Comparison of ENCODE assay signal across 30 cellular contexts in the genomic region with DNA sequence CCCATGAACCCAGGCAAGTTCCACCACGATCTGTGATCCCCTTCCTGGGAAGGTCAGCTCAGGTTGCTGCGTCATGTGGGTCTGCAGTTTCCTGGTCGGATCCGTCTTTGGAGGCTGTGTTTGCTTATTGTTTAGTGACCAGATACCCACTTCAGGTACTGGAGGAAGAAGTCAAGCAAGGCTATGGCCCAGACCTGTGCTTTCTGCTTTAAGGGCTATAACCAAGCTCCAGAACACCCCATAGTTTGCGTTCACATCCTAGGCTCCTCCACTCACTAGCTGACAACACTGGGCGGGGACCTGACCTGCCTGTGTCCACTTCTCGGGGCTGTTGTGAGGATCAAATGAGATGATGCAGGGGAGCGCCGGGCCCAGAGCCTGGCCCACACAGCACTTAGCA. TPM values are rescaled to one million over a fixed set of nuclear protein-coding genes. Genes with fewer than 3 reads are reported as not detected.
"Had no signal": no experiment of that assay in that cellular context is flagged by ENCODE, and none has a peak within 500 bp of the region (broad histone marks: within the 10 kb centered on the region; RNA-seq: fewer than 3 reads in every experiment).

No MANE protein-coding gene starts in this region.

- H3K27ac Mint-ChIP-seq: activated B cell treated with CpG ODN at 0.5 μM for 24 hours; activated naive CD4-positive, alpha-beta T cell treated with anti-CD3 and anti-CD28 coated beads, Interleukin-2, amount 50 U/mL, for 72 hours; activated T-cell treated with anti-CD3 and anti-CD28 coated beads, Interleukin-2, amount 50 U/mL, for 72 hours; dendritic cell treated with granulocyte-macrophage colony-stimulating factor and Interleukin-4, amounts not matched to agents 40 ng/mL and 50 ng/mL, for 4 days; natural killer cell; neural progenitor cell; stimulated activated naive B cell treated with anti-CD40 and anti-IgM and Interleukin-4, amounts not matched to agents 10 μg/mL and 1 μg/mL and 100 μg/mL, for 72 hours; T-helper 2 cell treated with Interferon-gamma antibody and Interleukin-4, amounts not matched to agents 5 μg/mL and 100 μg/mL, for 36 hours had no signal

- H3K4me1 Mint-ChIP-seq: activated B cell treated with CpG ODN at 0.5 μM for 24 hours, natural killer cell, neural progenitor cell had no signal

- H3K36me3 Mint-ChIP-seq: natural killer cell; neural progenitor cell; stimulated activated naive B cell treated with anti-CD40 and anti-IgM and Interleukin-4, amounts not matched to agents 10 μg/mL and 1 μg/mL and 100 μg/mL, for 72 hours had no signal

- ATAC-seq: activated T-cell treated with anti-CD3 and anti-CD28 coated beads, Interleukin-2, amount 50 U/mL, for 72 hours; heart right ventricle; left lobe of liver; lower lobe of right lung; natural killer cell; sciatic nerve; stimulated activated naive B cell treated with anti-CD40 and anti-IgM and Interleukin-4, amounts not matched to agents 10 μg/mL and 1 μg/mL and 100 μg/mL, for 72 hours; upper lobe of right lung had no signal

- H3K4me3 Mint-ChIP-seq: activated B cell treated with CpG ODN at 0.5 μM for 24 hours; activated T-cell treated with anti-CD3 and anti-CD28 coated beads, Interleukin-2, amount 50 U/mL, for 72 hours; central memory CD8-positive, alpha-beta T cell; dendritic cell treated with granulocyte-macrophage colony-stimulating factor and Interleukin-4, amounts not matched to agents 40 ng/mL and 50 ng/mL, for 4 days; natural killer cell; neural progenitor cell; stimulated activated naive B cell treated with anti-CD40 and anti-IgM and Interleukin-4, amounts not matched to agents 10 μg/mL and 1 μg/mL and 100 μg/mL, for 72 hours; T-helper 2 cell treated with Interferon-gamma antibody and Interleukin-4, amounts not matched to agents 5 μg/mL and 100 μg/mL, for 36 hours had no signal

- H3K4me2 ChIP-seq: neural progenitor cell had no signal

- H3K4me1 ChIP-seq: breast epithelium, heart right ventricle, neural progenitor cell, stomach, thyroid gland, upper lobe of right lung had no signal

- H3K36me3 ChIP-seq: breast epithelium, esophagus squamous epithelium, heart right ventricle, lower lobe of right lung, neural progenitor cell, stomach, thyroid gland, upper lobe of right lung had no signal

- H3K9me3 ChIP-seq: breast epithelium, esophagus squamous epithelium, heart right ventricle, lower lobe of right lung, stomach, thyroid gland, upper lobe of right lung had no signal

- H2AFZ ChIP-seq: neural progenitor cell had no signal

- H3K27me3 Mint-ChIP-seq: dendritic cell treated with granulocyte-macrophage colony-stimulating factor and Interleukin-4, amounts not matched to agents 40 ng/mL and 50 ng/mL, for 4 days; stimulated activated naive B cell treated with anti-CD40 and anti-IgM and Interleukin-4, amounts not matched to agents 10 μg/mL and 1 μg/mL and 100 μg/mL, for 72 hours had no signal

- DNase-seq: activated B cell treated with CpG ODN at 0.5 μM for 24 hours; activated CD4-positive, alpha-beta T cell treated with anti-CD3 and anti-CD28 coated beads, Interleukin-2, amount 50 U/mL, for 1 hour; activated naive CD4-positive, alpha-beta T cell; activated T-cell treated with anti-CD3 and anti-CD28 coated beads, Interleukin-2, amount 50 U/mL, for 72 hours; effector CD4-positive, alpha-beta T cell; esophagus squamous epithelium; foreskin melanocyte; heart right ventricle; kidney glomerular epithelial cell; lower lobe of right lung; mesenchymal stem cell; natural killer cell; occipital lobe; small intestine; stimulated activated naive B cell treated with anti-CD40 and anti-IgM and Interleukin-4, amounts not matched to agents 10 μg/mL and 1 μg/mL and 100 μg/mL, for 72 hours; stomach; T-helper 1 cell; thyroid gland; upper lobe of right lung had no signal

- H3K9ac ChIP-seq: neural progenitor cell had no signal

- H3K27me3 ChIP-seq: neural progenitor cell, thyroid gland, upper lobe of right lung had no signal

- H3K4me3 ChIP-seq: breast epithelium, esophagus squamous epithelium, lower lobe of right lung, neural progenitor cell, stomach, thyroid gland, upper lobe of right lung had no signal

- FAIRE-seq: endometrium, small intestine had no signal

- H3K9me3 Mint-ChIP-seq: activated B cell treated with CpG ODN at 0.5 μM for 24 hours; activated T-cell treated with anti-CD3 and anti-CD28 coated beads, Interleukin-2, amount 50 U/mL, for 72 hours; central memory CD8-positive, alpha-beta T cell; dendritic cell treated with granulocyte-macrophage colony-stimulating factor and Interleukin-4, amounts not matched to agents 40 ng/mL and 50 ng/mL, for 4 days; natural killer cell; neural progenitor cell; stimulated activated naive B cell treated with anti-CD40 and anti-IgM and Interleukin-4, amounts not matched to agents 10 μg/mL and 1 μg/mL and 100 μg/mL, for 72 hours; T-helper 2 cell treated with Interferon-gamma antibody and Interleukin-4, amounts not matched to agents 5 μg/mL and 100 μg/mL, for 36 hours had no signal

- H3K27ac ChIP-seq: breast epithelium, epithelial cell of prostate, esophagus squamous epithelium, heart right ventricle, lower lobe of right lung, neural progenitor cell, stomach, thyroid gland, upper lobe of right lung had no signal

RNA-seq across cellular contexts. Expression of a gene that starts 44.0 kb away (rescaled TPM):
- total RNA-seq: activated B cell treated with CpG ODN at 0.5 μM for 24 hours, glomerular endothelial cell, occipital lobe had no signal
